8 cellular contexts compared by ENCODE assay signal in genomic region chr20:53866787-53867740, GRCh38.
DNase-seq lines count a peak whose midpoint lies in the region; ATAC-seq and TF ChIP-seq lines count a peak whose summit lies in the region.

No MANE protein-coding gene starts in this region.

- H3K36me3 Mint-ChIP-seq in T-cell: no peaks in the 10 kb centered on the region
- no peaks in the 10 kb centered on the region for H3K36me3 Mint-ChIP-seq in stimulated activated naive B cell treated with anti-CD40 and anti-IgM and Interleukin-4, amounts not matched to agents 10 μg/mL and 1 μg/mL and 100 μg/mL, for 72 hours

- H3K27ac ChIP-seq in hepatocyte: peak overlapping the region; percentile 94
- H3K27ac ChIP-seq in ascending aorta: peak overlapping the region in 1 of 2 donors; percentile 41

- H3K4me3 ChIP-seq in hepatocyte (no peak overlapping the region), ascending aorta (no peak overlapping the region)

- H3K36me3 ChIP-seq in hepatocyte (replicated peaks; ENCODE audit: insufficient read depth, low read depth) (no peaks in the 10 kb centered on the region), ascending aorta (no peaks in the 10 kb centered on the region)

- H3K9me3 ChIP-seq in hepatocyte (ENCODE audit: low read depth) (no peaks in the 10 kb centered on the region), ascending aorta (no peaks in the 10 kb centered on the region)

- 18% methylated on average over 11 of the region's 11 CpGs for WGBS in hepatocyte (ENCODE audit: low lambda C conversion rate, missing lambda C conversion rate)

- peak overlapping the region; percentile 68 for H3K4me2 ChIP-seq in hepatocyte

- ATAC-seq in GM18861 (IDR thresholded peaks at IDR 0.05; ENCODE audit: unreplicated experiment) (peak; percentile 41), HG02981 (IDR thresholded peaks at IDR 0.05; ENCODE audit: unreplicated experiment) (peak; percentile 41), T-cell (replicated peaks in 1 of 4) (peak in 3 of 4 experiments; percentile 47 to 52 (median 51)), GM21381 (IDR thresholded peaks at IDR 0.05; ENCODE audit: unreplicated experiment) (no peak)
- ATAC-seq in stimulated activated naive B cell treated with anti-CD40 and anti-IgM and Interleukin-4, amounts not matched to agents 10 μg/mL and 1 μg/mL and 100 μg/mL, for 72 hours (replicated peaks): peak; percentile 24 to 33

- H2AFZ ChIP-seq in hepatocyte: peak overlapping the region; percentile 13

- TF ChIP-seq CTCF in hepatocyte (IDR thresholded peaks at IDR 0.05; ENCODE audit: poor library complexity): no peak
- no peak for TF ChIP-seq CTCF in ascending aorta (IDR thresholded peaks at IDR 0.05)

- H3K4me1 Mint-ChIP-seq in T-cell: peaks cover 62 to 73% (median 70%) of the 10 kb centered on the region in 3 donors
- H3K4me1 Mint-ChIP-seq in stimulated activated naive B cell treated with anti-CD40 and anti-IgM and Interleukin-4, amounts not matched to agents 10 μg/mL and 1 μg/mL and 100 μg/mL, for 72 hours: peaks cover 44 to 67% of the 10 kb centered on the region in 2 donors

- H3K79me2 ChIP-seq in hepatocyte: no peaks in the 10 kb centered on the region

- H3K27me3 ChIP-seq in hepatocyte (no peaks in the 10 kb centered on the region), ascending aorta (no peaks in the 10 kb centered on the region)

- no peaks in the 10 kb centered on the region for H3K9me2 ChIP-seq in hepatocyte (replicated peaks; ENCODE audit: insufficient read depth)

- H4K20me1 ChIP-seq in hepatocyte (ENCODE audit: insufficient read depth, poor library complexity, severe bottlenecking): no peaks in the 10 kb centered on the region

- H3K4me3 Mint-ChIP-seq in T-cell: peak overlapping the region; percentile 55 to 61 (median 57)
- H3K4me3 Mint-ChIP-seq in stimulated activated naive B cell treated with anti-CD40 and anti-IgM and Interleukin-4, amounts not matched to agents 10 μg/mL and 1 μg/mL and 100 μg/mL, for 72 hours: peak overlapping the region; percentile 20 to 63

- H3K27me3 Mint-ChIP-seq in T-cell: no peaks in the 10 kb centered on the region
- H3K27me3 Mint-ChIP-seq in stimulated activated naive B cell treated with anti-CD40 and anti-IgM and Interleukin-4, amounts not matched to agents 10 μg/mL and 1 μg/mL and 100 μg/mL, for 72 hours: no peaks in the 10 kb centered on the region

- H3K4me1 ChIP-seq in hepatocyte (ENCODE audit: insufficient read depth) (peaks cover 74% of the 10 kb centered on the region), ascending aorta (peaks cover 0 to 19% of the 10 kb centered on the region in 2 donors)

- intact Hi-C loops in ascending aorta (cut with DNase I): loop anchor here (5.0 kb wide), 1 partner anchor 40 kb away; no protein-coding TSS in a partner anchor

- CTCF ChIA-PET in T-cell (lab: Charles Lee): interaction anchor here in 1 of 2 donors (2.1 kb wide), 1 partner anchor 24 kb away, joined by 10 read pairs; no protein-coding TSS in a partner anchor

- H3K9me3 Mint-ChIP-seq in T-cell: no peaks in the 10 kb centered on the region
- H3K9me3 Mint-ChIP-seq in stimulated activated naive B cell treated with anti-CD40 and anti-IgM and Interleukin-4, amounts not matched to agents 10 μg/mL and 1 μg/mL and 100 μg/mL, for 72 hours: no peaks in the 10 kb centered on the region

- DNase-seq in T-cell (peak in 1 of 34 experiments; percentile 16), hepatocyte (ENCODE audit: low spot score) (no peak), ascending aorta (ENCODE audit: low spot score in 2 of 2) (no peak), H4 (ENCODE audit: low spot score) (no peak)
- DNase-seq in stimulated activated naive B cell treated with anti-CD40 and anti-IgM and Interleukin-4, amounts not matched to agents 10 μg/mL and 1 μg/mL and 100 μg/mL, for 72 hours: no peak

- peak overlapping the region; percentile 93 to 97 for H3K27ac Mint-ChIP-seq in T-cell
- H3K27ac Mint-ChIP-seq in stimulated activated naive B cell treated with anti-CD40 and anti-IgM and Interleukin-4, amounts not matched to agents 10 μg/mL and 1 μg/mL and 100 μg/mL, for 72 hours: peak overlapping the region; percentile 56

- POLR2A ChIA-PET in T-cell (lab: Charles Lee): interaction anchor here (0.5 to 0.8 kb wide), 3 partner anchors 171 to 1459 kb away, joined by 3 to 4 read pairs (median 3); no protein-coding TSS in a partner anchor
